1 cellular context compared by ENCODE assay signal in the genomic region with DNA sequence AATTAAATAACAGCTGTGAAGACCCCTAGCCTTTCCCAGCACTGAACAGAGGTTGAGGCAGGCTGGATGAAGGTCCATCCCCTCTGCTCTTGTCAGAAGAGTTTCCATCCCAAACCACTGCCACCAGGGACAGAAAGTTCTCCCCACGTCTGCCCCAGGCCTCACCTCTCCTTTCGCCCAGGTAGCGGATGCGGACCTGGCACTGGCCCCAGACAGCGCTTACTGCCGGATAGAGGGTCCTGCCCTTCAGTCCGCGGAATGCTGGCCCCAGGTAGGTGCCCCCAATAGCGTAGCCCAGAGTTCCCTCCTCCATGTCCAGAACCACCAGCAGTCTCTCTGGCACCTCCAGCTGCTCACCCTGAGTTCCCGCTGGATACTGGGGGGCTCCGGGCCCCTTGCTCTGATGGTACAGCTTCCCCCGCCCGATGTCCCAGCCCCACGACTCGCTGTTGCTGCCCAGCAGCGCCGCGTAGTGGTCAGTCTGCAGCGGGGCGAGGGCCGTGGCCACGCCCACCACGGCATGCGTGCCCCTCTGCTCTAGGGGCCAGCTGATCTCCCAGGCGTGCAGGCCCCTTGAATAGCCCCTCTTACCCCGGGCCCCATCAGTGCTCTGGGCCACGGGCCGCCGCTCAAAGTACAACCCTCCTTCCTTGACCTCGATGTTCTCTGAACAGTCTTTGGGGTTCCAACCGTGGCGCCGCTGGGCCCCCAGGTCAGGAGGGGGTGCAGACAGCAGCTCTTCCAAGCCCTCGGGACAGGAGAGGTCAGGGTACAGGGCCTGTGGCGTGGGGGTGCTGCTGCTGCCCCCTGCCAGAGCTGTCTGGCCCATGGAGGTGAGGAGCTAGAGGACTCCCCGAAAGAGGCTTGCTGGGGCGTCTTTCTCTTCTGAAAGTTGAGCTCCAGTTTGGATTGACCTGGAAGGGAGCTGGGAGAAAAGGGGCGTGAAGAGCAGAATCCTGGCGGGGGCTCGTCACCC.
A peak's percentile ranks its signal among the peaks of the same experiment; 100 is the strongest.
TF ChIP-seq lines count a peak whose summit lies in the region.

No MANE protein-coding gene starts in this region.

TF ChIP-seq in HepG2, 621 proteins besides CTCF, POLR2A, EP300 and RAD21 (continued from another document and continues in another):
- no peak for TF ChIP-seq ZNF232 (CRISPR knock-in tag; IDR thresholded peaks at IDR 0.05; ENCODE audit: borderline replicate concordance)
- no peak for TF ChIP-seq ZNF224 (CRISPR knock-in tag; IDR thresholded peaks at IDR 0.05)
- TF ChIP-seq FIP1L1 (IDR thresholded peaks at IDR 0.05; ENCODE audit: borderline replicate concordance, insufficient read depth, low read depth, low read length) = peak; percentile 74; the same call in 1 of the 2 replicates
- TF ChIP-seq AHR (CRISPR knock-in tag; IDR thresholded peaks at IDR 0.05) = peak; percentile 94; the same call in 1 of the 2 replicates
- no peak for TF ChIP-seq ZNF749 (CRISPR knock-in tag; IDR thresholded peaks at IDR 0.05; ENCODE audit: borderline replicate concordance)
- TF ChIP-seq CENPT (CRISPR knock-in tag; IDR thresholded peaks at IDR 0.05; ENCODE audit: low read depth) = no peak
- no peak for TF ChIP-seq GZF1 (CRISPR knock-in tag; IDR thresholded peaks at IDR 0.05)
- TF ChIP-seq, protein P1, sequence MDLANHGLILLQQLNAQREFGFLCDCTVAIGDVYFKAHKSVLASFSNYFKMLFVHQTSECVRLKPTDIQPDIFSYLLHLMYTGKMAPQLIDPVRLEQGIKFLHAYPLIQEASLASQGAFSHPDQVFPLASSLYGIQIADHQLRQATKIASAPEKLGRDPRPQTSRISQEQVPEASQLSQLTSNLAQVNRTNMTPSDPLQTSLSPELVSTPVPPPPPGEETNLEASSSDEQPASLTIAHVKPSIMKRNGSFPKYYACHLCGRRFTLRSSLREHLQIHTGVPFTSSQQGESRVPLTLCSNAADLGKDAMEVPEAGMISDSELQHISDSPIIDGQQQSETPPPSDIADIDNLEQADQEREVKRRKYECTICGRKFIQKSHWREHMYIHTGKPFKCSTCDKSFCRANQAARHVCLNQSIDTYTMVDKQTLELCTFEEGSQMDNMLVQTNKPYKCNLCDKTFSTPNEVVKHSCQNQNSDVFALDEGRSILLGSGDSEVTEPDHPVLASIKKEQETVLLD (CRISPR knock-in tag; IDR thresholded peaks at IDR 0.05; ENCODE audit: low read depth) = peak; percentile 50; the same call in 1 of the 2 replicates
- TF ChIP-seq EZH2 (conservative IDR thresholded peaks at IDR 0.05; ENCODE audit: low read depth, low read length) = no peak
- TF ChIP-seq, protein P2, sequence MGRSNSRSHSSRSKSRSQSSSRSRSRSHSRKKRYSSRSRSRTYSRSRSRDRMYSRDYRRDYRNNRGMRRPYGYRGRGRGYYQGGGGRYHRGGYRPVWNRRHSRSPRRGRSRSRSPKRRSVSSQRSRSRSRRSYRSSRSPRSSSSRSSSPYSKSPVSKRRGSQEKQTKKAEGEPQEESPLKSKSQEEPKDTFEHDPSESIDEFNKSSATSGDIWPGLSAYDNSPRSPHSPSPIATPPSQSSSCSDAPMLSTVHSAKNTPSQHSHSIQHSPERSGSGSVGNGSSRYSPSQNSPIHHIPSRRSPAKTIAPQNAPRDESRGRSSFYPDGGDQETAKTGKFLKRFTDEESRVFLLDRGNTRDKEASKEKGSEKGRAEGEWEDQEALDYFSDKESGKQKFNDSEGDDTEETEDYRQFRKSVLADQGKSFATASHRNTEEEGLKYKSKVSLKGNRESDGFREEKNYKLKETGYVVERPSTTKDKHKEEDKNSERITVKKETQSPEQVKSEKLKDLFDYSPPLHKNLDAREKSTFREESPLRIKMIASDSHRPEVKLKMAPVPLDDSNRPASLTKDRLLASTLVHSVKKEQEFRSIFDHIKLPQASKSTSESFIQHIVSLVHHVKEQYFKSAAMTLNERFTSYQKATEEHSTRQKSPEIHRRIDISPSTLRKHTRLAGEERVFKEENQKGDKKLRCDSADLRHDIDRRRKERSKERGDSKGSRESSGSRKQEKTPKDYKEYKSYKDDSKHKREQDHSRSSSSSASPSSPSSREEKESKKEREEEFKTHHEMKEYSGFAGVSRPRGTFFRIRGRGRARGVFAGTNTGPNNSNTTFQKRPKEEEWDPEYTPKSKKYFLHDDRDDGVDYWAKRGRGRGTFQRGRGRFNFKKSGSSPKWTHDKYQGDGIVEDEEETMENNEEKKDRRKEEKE (IDR thresholded peaks at IDR 0.05) = no peak
- TF ChIP-seq, protein P3, sequence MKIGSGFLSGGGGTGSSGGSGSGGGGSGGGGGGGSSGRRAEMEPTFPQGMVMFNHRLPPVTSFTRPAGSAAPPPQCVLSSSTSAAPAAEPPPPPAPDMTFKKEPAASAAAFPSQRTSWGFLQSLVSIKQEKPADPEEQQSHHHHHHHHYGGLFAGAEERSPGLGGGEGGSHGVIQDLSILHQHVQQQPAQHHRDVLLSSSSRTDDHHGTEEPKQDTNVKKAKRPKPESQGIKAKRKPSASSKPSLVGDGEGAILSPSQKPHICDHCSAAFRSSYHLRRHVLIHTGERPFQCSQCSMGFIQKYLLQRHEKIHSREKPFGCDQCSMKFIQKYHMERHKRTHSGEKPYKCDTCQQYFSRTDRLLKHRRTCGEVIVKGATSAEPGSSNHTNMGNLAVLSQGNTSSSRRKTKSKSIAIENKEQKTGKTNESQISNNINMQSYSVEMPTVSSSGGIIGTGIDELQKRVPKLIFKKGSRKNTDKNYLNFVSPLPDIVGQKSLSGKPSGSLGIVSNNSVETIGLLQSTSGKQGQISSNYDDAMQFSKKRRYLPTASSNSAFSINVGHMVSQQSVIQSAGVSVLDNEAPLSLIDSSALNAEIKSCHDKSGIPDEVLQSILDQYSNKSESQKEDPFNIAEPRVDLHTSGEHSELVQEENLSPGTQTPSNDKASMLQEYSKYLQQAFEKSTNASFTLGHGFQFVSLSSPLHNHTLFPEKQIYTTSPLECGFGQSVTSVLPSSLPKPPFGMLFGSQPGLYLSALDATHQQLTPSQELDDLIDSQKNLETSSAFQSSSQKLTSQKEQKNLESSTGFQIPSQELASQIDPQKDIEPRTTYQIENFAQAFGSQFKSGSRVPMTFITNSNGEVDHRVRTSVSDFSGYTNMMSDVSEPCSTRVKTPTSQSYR (CRISPR knock-in tag; IDR thresholded peaks at IDR 0.05; ENCODE audit: borderline replicate concordance) = peak; percentile 45
- TF ChIP-seq, protein P4, sequence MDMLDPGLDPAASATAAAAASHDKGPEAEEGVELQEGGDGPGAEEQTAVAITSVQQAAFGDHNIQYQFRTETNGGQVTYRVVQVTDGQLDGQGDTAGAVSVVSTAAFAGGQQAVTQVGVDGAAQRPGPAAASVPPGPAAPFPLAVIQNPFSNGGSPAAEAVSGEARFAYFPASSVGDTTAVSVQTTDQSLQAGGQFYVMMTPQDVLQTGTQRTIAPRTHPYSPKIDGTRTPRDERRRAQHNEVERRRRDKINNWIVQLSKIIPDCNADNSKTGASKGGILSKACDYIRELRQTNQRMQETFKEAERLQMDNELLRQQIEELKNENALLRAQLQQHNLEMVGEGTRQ (IDR thresholded peaks at IDR 0.05; ENCODE audit: low read depth, low read length) = no peak
- TF ChIP-seq, protein P4 (CRISPR knock-in tag; IDR thresholded peaks at IDR 0.05; ENCODE audit: borderline replicate concordance) = peak; percentile 63; the same call in 1 of the 2 replicates
- no peak for TF ChIP-seq SOX6 (IDR thresholded peaks at IDR 0.05)
- no peak; the same call in 1 of the 2 replicates for TF ChIP-seq SOX6 (CRISPR knock-in tag; IDR thresholded peaks at IDR 0.05)
- TF ChIP-seq MLLT10 (CRISPR knock-in tag; IDR thresholded peaks at IDR 0.05) = no peak
- TF ChIP-seq, protein P5, sequence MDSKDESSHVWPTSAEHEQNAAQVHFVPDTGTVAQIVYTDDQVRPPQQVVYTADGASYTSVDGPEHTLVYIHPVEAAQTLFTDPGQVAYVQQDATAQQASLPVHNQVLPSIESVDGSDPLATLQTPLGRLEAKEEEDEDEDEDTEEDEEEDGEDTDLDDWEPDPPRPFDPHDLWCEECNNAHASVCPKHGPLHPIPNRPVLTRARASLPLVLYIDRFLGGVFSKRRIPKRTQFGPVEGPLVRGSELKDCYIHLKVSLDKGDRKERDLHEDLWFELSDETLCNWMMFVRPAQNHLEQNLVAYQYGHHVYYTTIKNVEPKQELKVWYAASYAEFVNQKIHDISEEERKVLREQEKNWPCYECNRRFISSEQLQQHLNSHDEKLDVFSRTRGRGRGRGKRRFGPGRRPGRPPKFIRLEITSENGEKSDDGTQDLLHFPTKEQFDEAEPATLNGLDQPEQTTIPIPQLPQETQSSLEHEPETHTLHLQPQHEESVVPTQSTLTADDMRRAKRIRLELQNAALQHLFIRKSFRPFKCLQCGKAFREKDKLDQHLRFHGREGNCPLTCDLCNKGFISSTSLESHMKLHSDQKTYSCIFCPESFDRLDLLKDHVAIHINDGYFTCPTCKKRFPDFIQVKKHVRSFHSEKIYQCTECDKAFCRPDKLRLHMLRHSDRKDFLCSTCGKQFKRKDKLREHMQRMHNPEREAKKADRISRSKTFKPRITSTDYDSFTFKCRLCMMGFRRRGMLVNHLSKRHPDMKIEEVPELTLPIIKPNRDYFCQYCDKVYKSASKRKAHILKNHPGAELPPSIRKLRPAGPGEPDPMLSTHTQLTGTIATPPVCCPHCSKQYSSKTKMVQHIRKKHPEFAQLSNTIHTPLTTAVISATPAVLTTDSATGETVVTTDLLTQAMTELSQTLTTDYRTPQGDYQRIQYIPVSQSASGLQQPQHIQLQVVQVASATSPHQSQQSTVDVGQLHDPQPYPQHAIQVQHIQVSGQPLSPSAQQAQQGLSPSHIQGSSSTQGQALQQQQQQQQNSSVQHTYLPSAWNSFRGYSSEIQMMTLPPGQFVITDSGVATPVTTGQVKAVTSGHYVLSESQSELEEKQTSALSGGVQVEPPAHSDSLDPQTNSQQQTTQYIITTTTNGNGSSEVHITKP (CRISPR knock-in tag; IDR thresholded peaks at IDR 0.05; ENCODE audit: low read depth) = no peak
- TF ChIP-seq, protein P6, sequence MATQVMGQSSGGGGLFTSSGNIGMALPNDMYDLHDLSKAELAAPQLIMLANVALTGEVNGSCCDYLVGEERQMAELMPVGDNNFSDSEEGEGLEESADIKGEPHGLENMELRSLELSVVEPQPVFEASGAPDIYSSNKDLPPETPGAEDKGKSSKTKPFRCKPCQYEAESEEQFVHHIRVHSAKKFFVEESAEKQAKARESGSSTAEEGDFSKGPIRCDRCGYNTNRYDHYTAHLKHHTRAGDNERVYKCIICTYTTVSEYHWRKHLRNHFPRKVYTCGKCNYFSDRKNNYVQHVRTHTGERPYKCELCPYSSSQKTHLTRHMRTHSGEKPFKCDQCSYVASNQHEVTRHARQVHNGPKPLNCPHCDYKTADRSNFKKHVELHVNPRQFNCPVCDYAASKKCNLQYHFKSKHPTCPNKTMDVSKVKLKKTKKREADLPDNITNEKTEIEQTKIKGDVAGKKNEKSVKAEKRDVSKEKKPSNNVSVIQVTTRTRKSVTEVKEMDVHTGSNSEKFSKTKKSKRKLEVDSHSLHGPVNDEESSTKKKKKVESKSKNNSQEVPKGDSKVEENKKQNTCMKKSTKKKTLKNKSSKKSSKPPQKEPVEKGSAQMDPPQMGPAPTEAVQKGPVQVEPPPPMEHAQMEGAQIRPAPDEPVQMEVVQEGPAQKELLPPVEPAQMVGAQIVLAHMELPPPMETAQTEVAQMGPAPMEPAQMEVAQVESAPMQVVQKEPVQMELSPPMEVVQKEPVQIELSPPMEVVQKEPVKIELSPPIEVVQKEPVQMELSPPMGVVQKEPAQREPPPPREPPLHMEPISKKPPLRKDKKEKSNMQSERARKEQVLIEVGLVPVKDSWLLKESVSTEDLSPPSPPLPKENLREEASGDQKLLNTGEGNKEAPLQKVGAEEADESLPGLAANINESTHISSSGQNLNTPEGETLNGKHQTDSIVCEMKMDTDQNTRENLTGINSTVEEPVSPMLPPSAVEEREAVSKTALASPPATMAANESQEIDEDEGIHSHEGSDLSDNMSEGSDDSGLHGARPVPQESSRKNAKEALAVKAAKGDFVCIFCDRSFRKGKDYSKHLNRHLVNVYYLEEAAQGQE (IDR thresholded peaks at IDR 0.05; ENCODE audit: borderline replicate concordance in 1 of 2, low read depth in 1 of 2, low read length in 2 of 2) = no peak
- TF ChIP-seq, protein P7, sequence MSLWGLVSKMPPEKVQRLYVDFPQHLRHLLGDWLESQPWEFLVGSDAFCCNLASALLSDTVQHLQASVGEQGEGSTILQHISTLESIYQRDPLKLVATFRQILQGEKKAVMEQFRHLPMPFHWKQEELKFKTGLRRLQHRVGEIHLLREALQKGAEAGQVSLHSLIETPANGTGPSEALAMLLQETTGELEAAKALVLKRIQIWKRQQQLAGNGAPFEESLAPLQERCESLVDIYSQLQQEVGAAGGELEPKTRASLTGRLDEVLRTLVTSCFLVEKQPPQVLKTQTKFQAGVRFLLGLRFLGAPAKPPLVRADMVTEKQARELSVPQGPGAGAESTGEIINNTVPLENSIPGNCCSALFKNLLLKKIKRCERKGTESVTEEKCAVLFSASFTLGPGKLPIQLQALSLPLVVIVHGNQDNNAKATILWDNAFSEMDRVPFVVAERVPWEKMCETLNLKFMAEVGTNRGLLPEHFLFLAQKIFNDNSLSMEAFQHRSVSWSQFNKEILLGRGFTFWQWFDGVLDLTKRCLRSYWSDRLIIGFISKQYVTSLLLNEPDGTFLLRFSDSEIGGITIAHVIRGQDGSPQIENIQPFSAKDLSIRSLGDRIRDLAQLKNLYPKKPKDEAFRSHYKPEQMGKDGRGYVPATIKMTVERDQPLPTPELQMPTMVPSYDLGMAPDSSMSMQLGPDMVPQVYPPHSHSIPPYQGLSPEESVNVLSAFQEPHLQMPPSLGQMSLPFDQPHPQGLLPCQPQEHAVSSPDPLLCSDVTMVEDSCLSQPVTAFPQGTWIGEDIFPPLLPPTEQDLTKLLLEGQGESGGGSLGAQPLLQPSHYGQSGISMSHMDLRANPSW (CRISPR knock-in tag; IDR thresholded peaks at IDR 0.05; ENCODE audit: borderline replicate concordance) = no peak
- no peak; the same call in 1 of the 2 replicates for TF ChIP-seq SALL2 (CRISPR knock-in tag; IDR thresholded peaks at IDR 0.05)
- no peak; the same call in 1 of the 2 replicates for TF ChIP-seq GATAD2A (CRISPR knock-in tag; IDR thresholded peaks at IDR 0.05)
- TF ChIP-seq NRL (CRISPR knock-in tag; IDR thresholded peaks at IDR 0.05; ENCODE audit: borderline replicate concordance) = peak; percentile 36; the same call in 1 of the 2 replicates
- TF ChIP-seq, protein P8, sequence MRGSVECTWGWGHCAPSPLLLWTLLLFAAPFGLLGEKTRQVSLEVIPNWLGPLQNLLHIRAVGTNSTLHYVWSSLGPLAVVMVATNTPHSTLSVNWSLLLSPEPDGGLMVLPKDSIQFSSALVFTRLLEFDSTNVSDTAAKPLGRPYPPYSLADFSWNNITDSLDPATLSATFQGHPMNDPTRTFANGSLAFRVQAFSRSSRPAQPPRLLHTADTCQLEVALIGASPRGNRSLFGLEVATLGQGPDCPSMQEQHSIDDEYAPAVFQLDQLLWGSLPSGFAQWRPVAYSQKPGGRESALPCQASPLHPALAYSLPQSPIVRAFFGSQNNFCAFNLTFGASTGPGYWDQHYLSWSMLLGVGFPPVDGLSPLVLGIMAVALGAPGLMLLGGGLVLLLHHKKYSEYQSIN (CRISPR knock-in tag; IDR thresholded peaks at IDR 0.05; ENCODE audit: borderline replicate concordance) = no peak
- TF ChIP-seq ZNF747 (CRISPR knock-in tag; IDR thresholded peaks at IDR 0.05; ENCODE audit: borderline replicate concordance) = no peak
- no peak for TF ChIP-seq ZNF510 (CRISPR knock-in tag; IDR thresholded peaks at IDR 0.05; ENCODE audit: low read depth)
- TF ChIP-seq ATRX (CRISPR knock-in tag; IDR thresholded peaks at IDR 0.05; ENCODE audit: borderline replicate concordance) = no peak
- no peak for TF ChIP-seq MIXL1 (CRISPR knock-in tag; IDR thresholded peaks at IDR 0.05)
- TF ChIP-seq HNRNPLL (IDR thresholded peaks at IDR 0.05; ENCODE audit: low read depth, low read length, poor library complexity, severe bottlenecking) = peak; percentile 16
- no peak for TF ChIP-seq KDM5B (CRISPR knock-in tag; IDR thresholded peaks at IDR 0.05; ENCODE audit: borderline replicate concordance)
